ENCODE assay signal across 22 cellular contexts in the genomic region with DNA sequence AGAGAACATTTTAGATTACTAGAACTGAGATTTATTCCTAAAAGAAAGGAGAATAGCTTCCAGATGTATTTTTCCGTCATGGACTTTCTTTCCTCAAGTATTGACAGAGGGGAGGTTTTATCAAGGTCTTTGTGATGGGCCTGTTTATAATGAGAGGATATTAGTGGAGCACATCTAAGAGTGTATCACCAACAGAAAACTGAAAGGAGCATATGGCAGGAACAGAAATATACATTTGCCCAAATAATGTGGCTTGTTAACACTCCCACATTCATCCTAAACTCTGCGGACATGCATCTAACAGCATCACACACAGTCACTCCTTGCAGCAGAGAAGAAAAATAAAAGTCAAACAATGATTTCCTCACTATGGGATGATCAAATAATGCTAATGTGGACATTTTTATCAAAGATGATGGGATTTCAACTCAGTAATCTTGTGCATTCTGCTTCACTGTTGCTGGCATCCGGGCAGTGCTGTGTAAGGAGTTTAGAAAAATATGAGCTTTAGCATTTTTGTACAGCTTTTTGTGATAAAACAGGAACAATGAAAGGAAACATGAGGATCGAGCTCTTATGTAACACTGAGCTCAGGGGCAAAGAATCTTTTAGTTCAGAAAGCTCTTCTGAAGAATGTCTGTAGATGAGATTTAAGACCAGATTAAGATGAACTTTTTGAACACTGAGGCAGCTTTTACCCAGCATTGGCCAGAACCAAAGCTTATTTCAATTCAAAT.
DNase-seq lines count a peak whose midpoint lies in the region; ATAC-seq and TF ChIP-seq lines count a peak whose summit lies in the region.
"Had no signal": no experiment of that assay in that cellular context is flagged by ENCODE, and none has a peak within 500 bp of the region (broad histone marks: within the 10 kb centered on the region; RNA-seq: fewer than 3 reads in every experiment).

No MANE protein-coding gene starts in this region.

- TF ChIP-seq CTCF in smooth muscle cell (IDR thresholded peaks at IDR 0.05; ENCODE audit: borderline replicate concordance, insufficient read depth, poor library complexity, severe bottlenecking), result no peak
- no peak for TF ChIP-seq CTCF in PC-9 (conservative IDR thresholded peaks at IDR 0.05)

- H3K27me3 ChIP-seq in smooth muscle cell (ENCODE audit: low read depth), result no peaks in the 10 kb centered on the region
- H3K27me3 ChIP-seq in PC-9 (ENCODE audit: insufficient read depth, low read depth), result no peaks in the 10 kb centered on the region
- H3K27me3 ChIP-seq: breast epithelium, neutrophil, suprapubic skin had no signal

- ATAC-seq in GM19324 (IDR thresholded peaks at IDR 0.05; ENCODE audit: low FRiP score, unreplicated experiment), result no peak
- ATAC-seq in GM21529 (IDR thresholded peaks at IDR 0.05; ENCODE audit: unreplicated experiment), result no peak
- ATAC-seq: activated naive CD4-positive, alpha-beta T cell treated with anti-CD3 and anti-CD28 coated beads, Interleukin-2, amount 50 U/mL, for 72 hours; activated T-cell treated with anti-CD3 and anti-CD28 coated beads, Interleukin-2, amount 50 U/mL, for 4 hours; mucosa of descending colon had no signal

- BruUV-seq in PC-9 (replicated peaks; lab: Mats Ljungman, UMichigan), result no TSS peak

- H3K4me2 ChIP-seq in smooth muscle cell, result peak overlapping the region; percentile 11
- no peak overlapping the region for H3K4me2 ChIP-seq in PC-9

- H3K4me1 ChIP-seq in smooth muscle cell (ENCODE audit: low read depth) (peaks cover 53% of the 10 kb centered on the region), PC-9 (replicated peaks; ENCODE audit: insufficient read depth) (no peaks in the 10 kb centered on the region)
- H3K4me1 ChIP-seq: breast epithelium, suprapubic skin had no signal

- H3K9ac ChIP-seq in smooth muscle cell (ENCODE audit: low read depth), result peak overlapping the region; percentile 12

- H3K36me3 ChIP-seq in smooth muscle cell (ENCODE audit: low read depth) (no peaks in the 10 kb centered on the region), PC-9 (ENCODE audit: low read depth) (no peaks in the 10 kb centered on the region)
- H3K36me3 ChIP-seq: breast epithelium, neutrophil, suprapubic skin had no signal

- H3K79me2 ChIP-seq in smooth muscle cell (ENCODE audit: low read depth) (no peaks in the 10 kb centered on the region), PC-9 (ENCODE audit: low read depth) (no peaks in the 10 kb centered on the region)

- H3K9me3 ChIP-seq in smooth muscle cell (replicated peaks; ENCODE audit: low read depth) (no peaks in the 10 kb centered on the region), PC-9 (ENCODE audit: insufficient read depth, low read depth) (no peaks in the 10 kb centered on the region)
- H3K9me3 ChIP-seq: breast epithelium, mucosa of descending colon, neutrophil, suprapubic skin had no signal

- H3K9me2 ChIP-seq in PC-9 (ENCODE audit: insufficient read depth), result no peaks in the 10 kb centered on the region

- peak overlapping the region; percentile 56 for H3K27ac ChIP-seq in angular gyrus (ENCODE audit: low read depth, low read length)
- peak overlapping the region; percentile 87 for H3K27ac ChIP-seq in smooth muscle cell (ENCODE audit: low read depth)
- no peak overlapping the region for H3K27ac ChIP-seq in PC-9
- H3K27ac ChIP-seq: breast epithelium, C4-2B, HL-60, neutrophil, suprapubic skin had no signal

- H3F3A ChIP-seq in smooth muscle cell (ENCODE audit: low read depth) (peaks cover 22% of the 10 kb centered on the region), PC-9 (ENCODE audit: insufficient read depth, low read depth) (no peaks in the 10 kb centered on the region)

- CTCF ChIA-PET in PC-9 (lab: Charles Lee), result interaction anchor here (0.6 kb wide), 1 partner anchor 198 kb away, joined by 3 read pairs; no protein-coding TSS in a partner anchor

- peak; percentile 23 for DNase-seq in GM03348 (ENCODE audit: low spot score)
- peak; percentile 50 for DNase-seq in inferior parietal cortex (ENCODE audit: extremely low spot score)
- no peak for DNase-seq in smooth muscle cell (lab: John Stamatoyannopoulos, UW; ENCODE audit: unreplicated experiment)
- no peak for DNase-seq in PC-9
- DNase-seq: activated T-cell treated with anti-CD3 and anti-CD28 coated beads, Interleukin-2, amount 50 U/mL, for 4 hours; DMS153; H7; mucosa of descending colon; NCI-H1048; NCI-H2081; NCI-H69; stimulated activated CD4-positive, alpha-beta T cell treated with anti-CD3 and anti-CD28 coated beads, Interleukin-4, amount 100 ng/mL, for 4 hours; stimulated activated CD8-positive, alpha-beta memory T cell treated with anti-CD3 and anti-CD28 coated beads, Interleukin-4, amount 100 ng/mL, for 48 hours had no signal

- H4K20me1 ChIP-seq in smooth muscle cell (ENCODE audit: low read depth), result no peaks in the 10 kb centered on the region
- no peaks in the 10 kb centered on the region for H4K20me1 ChIP-seq in PC-9 (ENCODE audit: insufficient read depth)

- H2AFZ ChIP-seq in smooth muscle cell (ENCODE audit: low read depth), result peak overlapping the region; percentile 35
- H2AFZ ChIP-seq in PC-9, result no peak overlapping the region

- H3K4me3 ChIP-seq in smooth muscle cell (no peak overlapping the region), PC-9 (no peak overlapping the region)
- H3K4me3 ChIP-seq: breast epithelium, mucosa of descending colon, suprapubic skin had no signal

- intact Hi-C loops in PC-9 (cut with micrococcal nuclease; ENCODE audit: unreplicated experiment), result no loop called here

- 32% methylated on average over 4 of the region's 4 CpGs for WGBS in smooth muscle cell (ENCODE audit: low lambda C conversion rate)

- POLR2A ChIA-PET in PC-9 (lab: Charles Lee; ENCODE audit: unreplicated experiment), result no interaction called here

Comparison
In these comparisons a context has a peak if more than half of its experiments do, and no peak if none do; other contexts are left out.
1. DNase-seq: peak in GM03348 (single experiment) and inferior parietal cortex (single experiment); none in smooth muscle cell (single experiment) and PC-9 (0 of 2).